Comparison of ENCODE assay signal across 2 cellular contexts in the genomic region with DNA sequence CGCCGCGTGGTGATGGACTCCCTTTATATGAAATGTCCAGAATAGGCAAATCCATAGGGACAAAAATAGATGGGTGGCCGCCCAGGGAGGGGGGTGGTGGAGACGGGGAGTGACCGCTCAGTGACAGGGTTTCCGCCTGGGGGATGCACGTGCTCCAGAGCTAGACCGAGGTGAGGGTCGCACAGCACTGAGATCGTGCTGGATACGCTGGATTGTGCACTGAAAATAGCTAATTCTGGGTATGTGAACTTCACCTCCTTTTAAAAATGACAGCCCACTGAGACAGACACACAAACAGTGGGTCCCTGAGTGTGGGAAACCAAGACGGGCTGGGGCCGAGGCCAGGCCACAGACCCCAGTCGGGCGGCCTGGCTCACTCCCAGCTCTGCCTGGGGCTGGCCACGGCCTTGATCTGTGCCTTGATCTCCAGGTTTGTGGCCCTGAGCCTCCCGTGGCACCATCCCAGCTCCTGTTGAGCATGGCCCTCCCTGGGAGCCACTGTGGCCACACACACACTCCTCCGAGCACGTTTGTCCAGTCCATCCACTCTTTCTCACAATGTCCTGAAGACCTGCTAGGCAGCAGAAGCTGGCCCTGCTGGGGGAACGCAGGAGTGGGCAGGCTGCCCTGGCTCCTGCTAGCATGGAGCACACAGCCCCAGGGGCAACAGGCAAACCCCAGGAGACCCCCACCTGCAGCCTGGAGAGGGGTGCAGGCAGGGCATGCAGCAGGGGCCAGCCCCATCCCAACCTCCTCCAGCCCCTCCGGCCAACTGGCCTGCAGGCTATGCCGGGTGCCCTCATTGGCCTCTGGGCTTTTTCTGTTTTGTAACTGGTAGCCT.
TF ChIP-seq lines count a peak whose summit lies in the region.

No MANE protein-coding gene starts in this region.

TF ChIP-seq in A549, 52 proteins besides CTCF, POLR2A, EP300 and RAD21:
- no peak for TF ChIP-seq CHD4 (IDR thresholded peaks at IDR 0.05; ENCODE audit: borderline replicate concordance)
- TF ChIP-seq CHD2 (IDR thresholded peaks at IDR 0.05; ENCODE audit: low read length, partially characterized antibody) = no peak
- TF ChIP-seq, protein P1, sequence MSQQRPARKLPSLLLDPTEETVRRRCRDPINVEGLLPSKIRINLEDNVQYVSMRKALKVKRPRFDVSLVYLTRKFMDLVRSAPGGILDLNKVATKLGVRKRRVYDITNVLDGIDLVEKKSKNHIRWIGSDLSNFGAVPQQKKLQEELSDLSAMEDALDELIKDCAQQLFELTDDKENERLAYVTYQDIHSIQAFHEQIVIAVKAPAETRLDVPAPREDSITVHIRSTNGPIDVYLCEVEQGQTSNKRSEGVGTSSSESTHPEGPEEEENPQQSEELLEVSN (IDR thresholded peaks at IDR 0.05; ENCODE audit: borderline replicate concordance, low read depth) = no peak
- TF ChIP-seq ATOH8 (CRISPR knock-in tag; IDR thresholded peaks at IDR 0.05; ENCODE audit: low read depth) = no peak
- TF ChIP-seq PBX3 (IDR thresholded peaks at IDR 0.05) = no peak
- no peak for TF ChIP-seq MYC (IDR thresholded peaks at IDR 0.05; ENCODE audit: borderline replicate concordance, low read length)
- no peak for TF ChIP-seq EHF (CRISPR knock-in tag; IDR thresholded peaks at IDR 0.05)
- TF ChIP-seq HOXA7 (CRISPR knock-in tag; IDR thresholded peaks at IDR 0.05) = no peak
- no peak for TF ChIP-seq BHLHE40 (IDR thresholded peaks at IDR 0.05; ENCODE audit: low read depth, low read length)
- no peak for TF ChIP-seq MAX (IDR thresholded peaks at IDR 0.05)
- no peak for TF ChIP-seq TP53 (CRISPR knock-in tag; IDR thresholded peaks at IDR 0.05)
- TF ChIP-seq RNF2 (IDR thresholded peaks at IDR 0.05; ENCODE audit: borderline replicate concordance, low read depth) = no peak
- TF ChIP-seq JUN (IDR thresholded peaks at IDR 0.05) = no peak
- TF ChIP-seq MAFK (IDR thresholded peaks at IDR 0.05; ENCODE audit: partially characterized antibody) = no peak
- no peak for TF ChIP-seq RCOR1 (IDR thresholded peaks at IDR 0.05; ENCODE audit: low read depth, low read length)
- TF ChIP-seq ZNF302 (CRISPR knock-in tag; IDR thresholded peaks at IDR 0.05) = no peak
- no peak for TF ChIP-seq CEBPB (IDR thresholded peaks at IDR 0.05)
- no peak for TF ChIP-seq KDM5A (IDR thresholded peaks at IDR 0.05)

TF ChIP-seq in H1, 55 proteins besides CTCF, POLR2A, EP300 and RAD21:
- TF ChIP-seq TBP (IDR thresholded peaks at IDR 0.05; ENCODE audit: low read depth, low read length) = no peak
- no peak for TF ChIP-seq JUN (IDR thresholded peaks at IDR 0.05; ENCODE audit: low read depth, low read length)
- TF ChIP-seq BACH1 (IDR thresholded peaks at IDR 0.05; ENCODE audit: low read length) = no peak
- TF ChIP-seq EZH2 (IDR thresholded peaks at IDR 0.05; ENCODE audit: low read depth, low read length, severe bottlenecking) = no peak
- no peak for TF ChIP-seq KDM5A (IDR thresholded peaks at IDR 0.05; ENCODE audit: low read length)
- no peak for TF ChIP-seq MAX (IDR thresholded peaks at IDR 0.05)
- no peak for TF ChIP-seq RNF2 (IDR thresholded peaks at IDR 0.05; ENCODE audit: borderline replicate concordance, low read depth, low read length, missing control alignments, poor library complexity, severe bottlenecking)
- no peak for TF ChIP-seq SIN3A (conservative IDR thresholded peaks at IDR 0.05 in 1 of 2, IDR thresholded peaks at IDR 0.05 in 1 of 2; ENCODE audit: low read depth in 1 of 2, low read length in 2 of 2)
- TF ChIP-seq HDAC6 (IDR thresholded peaks at IDR 0.05; ENCODE audit: low read depth, low read length) = no peak
- TF ChIP-seq POLR2AphosphoS5 (IDR thresholded peaks at IDR 0.05; ENCODE audit: low read depth, low read length) = no peak
TF ChIP-seq in H1: peak in this region for 0.
